Comparison of ENCODE assay signal across 8 cellular contexts in genomic region chr1:235160965-235161684, GRCh38. TPM values are rescaled to one million over a fixed set of nuclear protein-coding genes. Genes with fewer than 3 reads are reported as not detected.
DNase-seq lines count a peak whose midpoint lies in the region; ATAC-seq and TF ChIP-seq lines count a peak whose summit lies in the region.

Gene RBM34 (minus strand): TSS chr1:235161250. CDS start chr1:235161226, 24 bp downstream.

- peak; percentile 96 for TF ChIP-seq POLR2A in prostate gland (IDR thresholded peaks at IDR 0.05)

- no peaks in the 10 kb centered on the region for H3K4me1 ChIP-seq in prostate gland (replicated peaks)

- peak in 2 of 4 experiments; percentile 48 to 75 for TF ChIP-seq CTCF in prostate gland (IDR thresholded peaks at IDR 0.05)

- H3K4me3 ChIP-seq in prostate gland = peak within 1 kb of the TSS; percentile 56 to 66

- H3K36me3 ChIP-seq in prostate gland = no peaks in the 10 kb centered on the region

- intact Hi-C loops in left ventricle myocardium superior (cut with micrococcal nuclease) = no loop called here
- intact Hi-C loops in prostate gland (cut with DNase I) = no loop called here

- ATAC-seq in GM18499 (IDR thresholded peaks at IDR 0.05; ENCODE audit: insufficient read depth, unreplicated experiment) (peak; percentile 68), HG02938 (IDR thresholded peaks at IDR 0.05; ENCODE audit: unreplicated experiment) (peak; percentile 90), left ventricle myocardium superior (peak; percentile 99)

- peak within 1 kb of the TSS; percentile 85 to 90 for H3K27ac ChIP-seq in prostate gland

- peak; percentile 36 to 74 for DNase-seq in NCI-H187 (lab: John Stamatoyannopoulos, UW)
- peak; percentile 86 to 93 (median 89) for DNase-seq in T-helper 2 cell
- DNase-seq in amygdala (lab: John Stamatoyannopoulos, UW) = peak; percentile 39 to 93 (median 82)
- DNase-seq in left ventricle myocardium superior = peak; percentile 95
- peak; percentile 91 for DNase-seq in prostate gland (ENCODE audit: low spot score)
- DNase-seq in ureter (ENCODE audit: low spot score) = peak; percentile 94

- under 1% methylated on average over 43 of the region's 50 CpGs for WGBS in prostate gland

- no peaks in the 10 kb centered on the region for H3K27me3 ChIP-seq in prostate gland (replicated peaks; ENCODE audit: insufficient read depth)

- H3K9me3 ChIP-seq in prostate gland = no peaks in the 10 kb centered on the region

RNA-seq across cellular contexts. Expression of gene RBM34, which starts in this region (rescaled TPM):
- 58.7 TPM for total RNA-seq in left ventricle myocardium superior
- 10 to 100 TPM; 25.7 to 90.7 TPM for total RNA-seq in prostate gland
- total RNA-seq in ureter = 67.0 TPM

Comparison
In these comparisons a context has a peak if more than half of its experiments do, and no peak if none do; other contexts are left out.
1. Peak in every context shown above with its lines: DNase-seq, ATAC-seq, H3K4me3 ChIP-seq and H3K27ac ChIP-seq.